In genomic region chr9:123375725-123376132, GRCh38 we compare ENCODE assay signal across 9 cellular contexts. TPM values are rescaled to one million over a fixed set of nuclear protein-coding genes. Genes with fewer than 3 reads are reported as not detected.
DNase-seq lines count a peak whose midpoint lies in the region; ATAC-seq and TF ChIP-seq lines count a peak whose summit lies in the region.
"Had no signal": no experiment of that assay in that cellular context is flagged by ENCODE, and none has a peak within 500 bp of the region (broad histone marks: within the 10 kb centered on the region; RNA-seq: fewer than 3 reads in every experiment).

No MANE protein-coding gene starts in this region.

- peaks cover 46% of the 10 kb centered on the region for H3K4me1 ChIP-seq in ectodermal cell (ENCODE audit: control insufficient read depth, insufficient read depth, low read length)
- peaks cover 24% of the 10 kb centered on the region for H3K4me1 ChIP-seq in neural progenitor cell

- H3K4me3 ChIP-seq in ectodermal cell (ENCODE audit: insufficient read depth, low read depth, low read length), result no peak overlapping the region
- no peak overlapping the region for H3K4me3 ChIP-seq in neural progenitor cell

- peaks cover 51% of the 10 kb centered on the region for H3K4me1 Mint-ChIP-seq in neural progenitor cell

- peak overlapping the region; percentile 33 for H3K27ac ChIP-seq in ectodermal cell (ENCODE audit: insufficient read depth, low read depth, low read length, poor library complexity, severe bottlenecking)
- peak overlapping the region; percentile 33 for H3K27ac ChIP-seq in neural progenitor cell
- H3K27ac ChIP-seq: HL-60 had no signal

- 71 to 73% methylated on average over 12 of the region's 12 CpGs for WGBS in ectodermal cell, 2 experiments

- no peak overlapping the region for H3K4me3 Mint-ChIP-seq in neural progenitor cell

- no peak overlapping the region for H2AFZ ChIP-seq in neural progenitor cell (replicated peaks)

- H3K9me3 ChIP-seq in ectodermal cell (ENCODE audit: control insufficient read depth, low read length) (no peaks in the 10 kb centered on the region), neural progenitor cell (ENCODE audit: low read depth) (no peaks in the 10 kb centered on the region)

- no peak overlapping the region for H3K27ac Mint-ChIP-seq in neural progenitor cell

- H3K4me2 ChIP-seq in neural progenitor cell, result no peak overlapping the region

- peaks cover 17% of the 10 kb centered on the region for H3K36me3 Mint-ChIP-seq in neural progenitor cell

- DNase-seq in EL, result peak; percentile 27
- peak; percentile 89 for DNase-seq in NCI-H226
- no peak for DNase-seq in neural progenitor cell (ENCODE audit: low spot score)
- DNase-seq in NOMO-1 (lab: John Stamatoyannopoulos, UW; ENCODE audit: unreplicated experiment in 2 of 2), result no peak
- DNase-seq in NK-92 (lab: John Stamatoyannopoulos, UW; ENCODE audit: unreplicated experiment), result no peak

- peaks cover 51% of the 10 kb centered on the region for H3K36me3 ChIP-seq in ectodermal cell (ENCODE audit: control insufficient read depth, insufficient read depth, low read length)
- no peaks in the 10 kb centered on the region for H3K36me3 ChIP-seq in neural progenitor cell

- no peaks in the 10 kb centered on the region for H3K79me2 ChIP-seq in neural progenitor cell (ENCODE audit: low read depth)

- H3K27me3 ChIP-seq in ectodermal cell (ENCODE audit: control insufficient read depth, insufficient read depth, low read length, poor library complexity, severe bottlenecking), result peaks cover 14% of the 10 kb centered on the region
- peaks cover 13% of the 10 kb centered on the region for H3K27me3 ChIP-seq in neural progenitor cell

- H3K27me3 Mint-ChIP-seq in neural progenitor cell (ENCODE audit: insufficient read depth, low read depth), result peaks cover 21% of the 10 kb centered on the region

- H3K9ac ChIP-seq in neural progenitor cell, result no peak overlapping the region

- TF ChIP-seq CTCF in neural progenitor cell (IDR thresholded peaks at IDR 0.05), result no peak

- ATAC-seq in HG03565 (IDR thresholded peaks at IDR 0.05; ENCODE audit: unreplicated experiment) (no peak), HG03196 (IDR thresholded peaks at IDR 0.05; ENCODE audit: unreplicated experiment) (no peak)

- H3F3A ChIP-seq in neural progenitor cell (ENCODE audit: low read depth), result peaks cover 21% of the 10 kb centered on the region

- no peaks in the 10 kb centered on the region for H3K9me3 Mint-ChIP-seq in neural progenitor cell

- peaks cover 43% of the 10 kb centered on the region for H4K20me1 ChIP-seq in neural progenitor cell (ENCODE audit: low read depth)

RNA-seq across cellular contexts. Expression of gene CRB2, which starts 19.7 kb away (rescaled TPM):
- 70.9 TPM for polyA plus RNA-seq in ectodermal cell (2013, experiment 1 of 4)
- 98.9 TPM for polyA plus RNA-seq in ectodermal cell (2013, experiment 2 of 4)
- polyA plus RNA-seq in ectodermal cell (2013, experiment 3 of 4), result 86.9 TPM
- 97.8 TPM for polyA plus RNA-seq in ectodermal cell (2013, experiment 4 of 4)
- 18.5 and 70.7 TPM in 2 replicates for total RNA-seq in neural progenitor cell (ENCODE audit: low replicate concordance)

Comparison
In these comparisons a context has a peak if more than half of its experiments do, and no peak if none do; other contexts are left out.
1. DNase-seq: peak in EL (single experiment) and NCI-H226 (single experiment); none in neural progenitor cell (single experiment), NOMO-1 (0 of 2) and NK-92 (single experiment).